8 cellular contexts compared by ENCODE assay signal in the genomic region with DNA sequence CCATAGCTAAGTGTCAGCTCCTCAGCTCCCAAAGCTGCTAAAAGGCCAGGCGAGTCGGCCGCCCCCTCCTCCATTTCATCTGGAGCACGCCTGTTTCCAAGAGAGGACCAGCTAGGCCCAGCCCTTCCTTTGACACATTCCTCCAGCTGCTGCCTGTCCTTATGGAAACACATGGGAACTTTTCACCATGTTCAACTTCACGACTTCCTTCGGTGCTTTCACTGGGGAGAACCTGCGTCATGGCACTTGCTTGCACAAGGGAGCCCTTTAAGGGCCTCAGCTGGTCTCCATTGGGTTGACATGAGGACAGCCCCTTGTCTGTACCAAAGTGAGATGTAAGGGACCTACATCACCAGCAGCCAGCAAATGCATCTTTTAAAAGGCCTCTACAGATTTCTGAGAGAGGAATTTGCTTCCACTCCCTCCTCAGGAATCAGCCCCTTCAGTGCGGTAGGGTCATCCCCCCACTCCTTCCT. TPM values are rescaled to one million over a fixed set of nuclear protein-coding genes. Genes with fewer than 3 reads are reported as not detected.
DNase-seq lines count a peak whose midpoint lies in the region; ATAC-seq and TF ChIP-seq lines count a peak whose summit lies in the region.

No MANE protein-coding gene starts in this region.

- H3K36me3 Mint-ChIP-seq in activated CD8-positive, alpha-beta memory T cell treated with anti-CD3 and anti-CD28 coated beads, Interleukin-2, amount 10 ng/mL, durations not matched to agents 7 days and 5 days = no peaks in the 10 kb centered on the region

- H3K36me3 ChIP-seq in Peyer's patch = no peaks in the 10 kb centered on the region
- no peaks in the 10 kb centered on the region for H3K36me3 ChIP-seq in neuronal stem cell (replicated peaks in 1 of 2; ENCODE audit: control insufficient read depth in 2 of 2, insufficient read depth in 2 of 2, low read length in 2 of 2)

- H3K4me2 ChIP-seq in neuronal stem cell (ENCODE audit: insufficient read depth, low read length, poor library complexity, severe bottlenecking) = peak overlapping the region; percentile 99

- no peaks in the 10 kb centered on the region for H3K9me3 Mint-ChIP-seq in activated CD8-positive, alpha-beta memory T cell treated with anti-CD3 and anti-CD28 coated beads, Interleukin-2, amount 10 ng/mL, durations not matched to agents 7 days and 5 days (ENCODE audit: low read depth)

- no peak overlapping the region for H3K18ac ChIP-seq in neuronal stem cell (ENCODE audit: low read length)

- no peak for TF ChIP-seq CTCF in AG10803 (conservative IDR thresholded peaks at IDR 0.05; ENCODE audit: low read length)
- TF ChIP-seq CTCF in Peyer's patch (IDR thresholded peaks at IDR 0.05) = no peak
- no peak for TF ChIP-seq CTCF in fibroblast of mammary gland (conservative IDR thresholded peaks at IDR 0.05; ENCODE audit: control insufficient read depth, insufficient read depth, low read depth, low read length)

- H3K4me3 ChIP-seq in AG10803 (ENCODE audit: low read length) = peak overlapping the region; percentile 99
- peak overlapping the region in 3 of 4 donors; percentile 46 to 87 (median 77) for H3K4me3 ChIP-seq in Peyer's patch
- peak overlapping the region; percentile 90 for H3K4me3 ChIP-seq in fibroblast of mammary gland (ENCODE audit: control insufficient read depth, low read depth, low read length)
- H3K4me3 ChIP-seq in neuronal stem cell (ENCODE audit: low read length in 2 of 2) = peak overlapping the region; percentile 74 to 89

- peaks cover 8% of the 10 kb centered on the region for H3K79me1 ChIP-seq in neuronal stem cell (ENCODE audit: low read depth, low read length)

- no CpG with 5 or more reads among the region's 8 CpGs for WGBS in neuronal stem cell (ENCODE audit: extremely low coverage in 2 of 2, insufficient read length in 2 of 2, insufficient replicate concordance in 1 of 2), 2 donors

- H2BK15ac ChIP-seq in neuronal stem cell (ENCODE audit: low read length) = no peak overlapping the region

- ATAC-seq in HG02642 (IDR thresholded peaks at IDR 0.05; ENCODE audit: poor library complexity, unreplicated experiment) (no peak), GM18861 (IDR thresholded peaks at IDR 0.05; ENCODE audit: unreplicated experiment) (no peak)
- ATAC-seq in activated CD8-positive, alpha-beta memory T cell treated with anti-CD3 and anti-CD28 coated beads, Interleukin-2, amount 10 ng/mL, durations not matched to agents 7 days and 5 days = no peak

- no peak for DNase-seq in AG10803 (ENCODE audit: low read depth)
- DNase-seq in Peyer's patch = no peak
- DNase-seq in fibroblast of mammary gland (ENCODE audit: low read depth) = no peak
- DNase-seq in neuronal stem cell (ENCODE audit: low spot score) = no peak
- no peak for DNase-seq in activated CD8-positive, alpha-beta memory T cell treated with anti-CD3 and anti-CD28 coated beads, Interleukin-2, amount 10 ng/mL, durations not matched to agents 7 days and 5 days
- DNase-seq in stimulated activated CD4-positive, alpha-beta T cell treated with anti-CD3 and anti-CD28 coated beads, Interleukin-2, amount 100 ng/mL, for 24 hours = no peak

- peak overlapping the region; percentile 96 for H2AFZ ChIP-seq in neuronal stem cell (ENCODE audit: low read length)

- H3K4ac ChIP-seq in neuronal stem cell (ENCODE audit: low read length) = no peak overlapping the region

- H3K4me3 Mint-ChIP-seq in activated CD8-positive, alpha-beta memory T cell treated with anti-CD3 and anti-CD28 coated beads, Interleukin-2, amount 10 ng/mL, durations not matched to agents 7 days and 5 days = no peak overlapping the region

- H2BK5ac ChIP-seq in neuronal stem cell (ENCODE audit: low read length) = no peak overlapping the region

- no peak overlapping the region for H2BK120ac ChIP-seq in neuronal stem cell (ENCODE audit: low read depth, low read length)

- no peak overlapping the region for H3K14ac ChIP-seq in neuronal stem cell (ENCODE audit: low read length)

- H3K27ac ChIP-seq in Peyer's patch (peak overlapping the region in 2 of 4 donors; percentile 89 to 91), neuronal stem cell (replicated peaks; ENCODE audit: low read length) (peak overlapping the region; percentile 28)

- TF ChIP-seq POLR2A in Peyer's patch (IDR thresholded peaks at IDR 0.05) = no peak

- H3K4me1 Mint-ChIP-seq in activated CD8-positive, alpha-beta memory T cell treated with anti-CD3 and anti-CD28 coated beads, Interleukin-2, amount 10 ng/mL, durations not matched to agents 7 days and 5 days = peaks cover 18% of the 10 kb centered on the region

- H4K91ac ChIP-seq in neuronal stem cell (ENCODE audit: low read depth, low read length, poor library complexity) = no peak overlapping the region

- H3K4me1 ChIP-seq in Peyer's patch (no peaks in the 10 kb centered on the region), neuronal stem cell (ENCODE audit: control insufficient read depth in 2 of 2, insufficient read depth in 1 of 2, low read depth in 1 of 2, low read length in 2 of 2) (peaks cover 14 to 22% of the 10 kb centered on the region in 2 donors)

- H2AK5ac ChIP-seq in neuronal stem cell (ENCODE audit: low read depth, low read length) = no peak overlapping the region

- H3K27me3 Mint-ChIP-seq in activated CD8-positive, alpha-beta memory T cell treated with anti-CD3 and anti-CD28 coated beads, Interleukin-2, amount 10 ng/mL, durations not matched to agents 7 days and 5 days = peaks cover 65% of the 10 kb centered on the region

- H3K9ac ChIP-seq in neuronal stem cell (ENCODE audit: low read depth, low read length, poor library complexity) = no peak overlapping the region

- no peak overlapping the region for H2BK12ac ChIP-seq in neuronal stem cell (ENCODE audit: low read length)

- CTCF ChIA-PET in activated CD8-positive, alpha-beta memory T cell treated with anti-CD3 and anti-CD28 coated beads, Interleukin-2, amount 10 ng/mL, durations not matched to agents 7 days and 5 days (lab: Charles Lee) = no interaction called here

- H3K23ac ChIP-seq in neuronal stem cell (ENCODE audit: low read depth, low read length, poor library complexity) = no peak overlapping the region

- H3K27me3 ChIP-seq in Peyer's patch (no peaks in the 10 kb centered on the region), neuronal stem cell (ENCODE audit: control insufficient read depth in 3 of 3, insufficient read depth in 3 of 3, low read depth in 1 of 3, low read length in 3 of 3) (no peaks in the 10 kb centered on the region)

- no peaks in the 10 kb centered on the region for H3K9me3 ChIP-seq in Peyer's patch
- no peaks in the 10 kb centered on the region for H3K9me3 ChIP-seq in neuronal stem cell (replicated peaks in 1 of 2; ENCODE audit: control insufficient read depth in 2 of 2, insufficient read depth in 1 of 2, low read depth in 1 of 2, low read length in 2 of 2)

- no peak overlapping the region for H3K27ac Mint-ChIP-seq in activated CD8-positive, alpha-beta memory T cell treated with anti-CD3 and anti-CD28 coated beads, Interleukin-2, amount 10 ng/mL, durations not matched to agents 7 days and 5 days

- no peak overlapping the region for H4K8ac ChIP-seq in neuronal stem cell (ENCODE audit: low read depth, low read length)

RNA-seq across cellular contexts. Expression of a gene that starts 2.1 kb away (rescaled TPM):
- 10 to 100 TPM; 49.5 to 72.1 (median 67.6) TPM for total RNA-seq in Peyer's patch
- 17.7 TPM for polyA plus RNA-seq in neuronal stem cell (2013, experiment 1 of 2)
- polyA plus RNA-seq in neuronal stem cell (2013, experiment 2 of 2) = 18.1 TPM
- total RNA-seq in activated CD8-positive, alpha-beta memory T cell treated with anti-CD3 and anti-CD28 coated beads, Interleukin-2, amount 10 ng/mL, durations not matched to agents 7 days and 5 days = 1 to 10 TPM in 1 of 2 experiments, under 1 TPM in 1; 0.29 to 4.3 TPM

Comparison
In these comparisons a context has a peak if more than half of its experiments do, and no peak if none do; other contexts are left out.
1. RNA of a gene that starts 2.1 kb away (total RNA-seq): 49.5 to 72.1 TPM in Peyer's patch; 0.29 to 4.3 TPM in activated CD8-positive, alpha-beta memory T cell treated with anti-CD3 and anti-CD28 coated beads, Interleukin-2, amount 10 ng/mL, durations not matched to agents 7 days and 5 days; every median in the first group is over 4 times any median in the second.
2. Peak in every context shown above with its lines, with median percentiles within 50 percentile points of each other: H3K4me3 ChIP-seq.